Comparison of ENCODE assay signal across 31 cellular contexts in the genomic region with DNA sequence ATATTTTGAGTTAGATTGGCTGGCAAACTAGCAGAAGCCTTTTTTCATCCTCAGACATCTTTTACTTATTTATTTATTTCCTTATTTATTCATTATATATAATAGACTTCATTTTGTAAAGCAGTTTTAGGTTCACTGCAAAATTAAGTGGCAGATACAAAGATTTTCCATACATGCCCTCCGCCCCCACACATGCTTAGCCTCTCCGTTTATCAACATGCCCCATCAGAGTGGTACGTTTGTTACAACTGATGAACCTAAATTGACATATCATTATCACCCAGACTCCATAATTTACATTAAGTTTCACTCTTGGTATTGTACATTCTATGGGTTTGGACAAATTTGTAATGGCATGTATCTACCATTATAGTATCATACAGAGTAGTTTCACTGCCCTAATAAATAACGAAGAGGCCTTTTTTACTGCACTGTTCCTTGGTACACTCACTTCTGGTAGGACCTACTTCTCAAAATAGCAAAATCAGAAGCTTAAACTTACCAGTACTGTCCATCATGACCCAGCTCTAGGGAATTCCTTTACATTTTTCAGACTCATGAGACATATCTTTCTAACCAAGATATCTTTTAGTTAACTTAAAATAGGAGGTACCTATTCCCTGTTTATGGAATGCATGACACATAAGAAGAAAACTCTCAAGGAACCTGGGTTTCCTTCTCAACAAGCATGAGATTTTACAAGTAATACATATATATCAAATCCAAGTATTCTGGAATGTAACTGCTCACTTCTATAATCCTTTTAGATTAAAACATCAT. TPM values are rescaled to one million over a fixed set of nuclear protein-coding genes. Genes with fewer than 3 reads are reported as not detected.
DNase-seq lines count a peak whose midpoint lies in the region; ATAC-seq, FAIRE-seq and TF ChIP-seq lines count a peak whose summit lies in the region.
"Had no signal": no experiment of that assay in that cellular context is flagged by ENCODE, and none has a peak within 500 bp of the region (broad histone marks: within the 10 kb centered on the region; RNA-seq: fewer than 3 reads in every experiment).

No MANE protein-coding gene starts in this region.

- no peaks in the 10 kb centered on the region for H3K27me3 Mint-ChIP-seq in activated T-helper 1 cell treated with anti-CD3 and anti-CD28 coated beads, Interleukin-12 subunit alpha, Interleukin-12 subunit beta, Interleukin-2, Interleukin-4 antibody, amounts not matched to agents 30 ng/mL and 10 ng/mL and 1 ng/mL, durations not matched to agents 14 hours and 24 hours and 36 hours (ENCODE audit: insufficient read depth)

- H3K4me1 Mint-ChIP-seq in activated T-helper 1 cell treated with anti-CD3 and anti-CD28 coated beads, Interleukin-12 subunit alpha, Interleukin-12 subunit beta, Interleukin-2, Interleukin-4 antibody, amounts not matched to agents 30 ng/mL and 10 ng/mL and 1 ng/mL, durations not matched to agents 14 hours and 24 hours and 36 hours (ENCODE audit: low read depth) = peaks cover 13% of the 10 kb centered on the region
- H3K4me1 Mint-ChIP-seq: nephron had no signal

- TF ChIP-seq POLR2A in GM12891 (IDR thresholded peaks at IDR 0.05; ENCODE audit: low read depth, low read length) = no peak

- no peak overlapping the region for H3K4me3 ChIP-seq in esophagus (ENCODE audit: low read depth in 1 of 2, low read length in 2 of 2)
- H3K4me3 ChIP-seq: BLaER1, gastrocnemius medialis, pancreas, right lobe of liver, upper lobe of right lung had no signal

- intact Hi-C loops in activated T-helper 1 cell treated with anti-CD3 and anti-CD28 coated beads, Interleukin-12 subunit alpha, Interleukin-12 subunit beta, Interleukin-2, Interleukin-4 antibody, amounts not matched to agents 30 ng/mL and 10 ng/mL and 1 ng/mL, durations not matched to agents 14 hours and 24 hours and 36 hours (cut with micrococcal nuclease) = no loop called here

- no peaks in the 10 kb centered on the region for H3K27me3 ChIP-seq in esophagus (ENCODE audit: control insufficient read depth in 1 of 2, insufficient read depth in 2 of 2, low read length in 2 of 2)
- H3K27me3 ChIP-seq: BLaER1, gastrocnemius medialis, pancreas, right lobe of liver, upper lobe of right lung had no signal

- H3K27ac ChIP-seq in esophagus (ENCODE audit: low read depth in 2 of 2, low read length in 1 of 2) = peak overlapping the region; percentile 83 to 89
- H3K27ac ChIP-seq: BLaER1, gastrocnemius medialis, pancreas, right lobe of liver, upper lobe of right lung had no signal

- peaks cover 3% of the 10 kb centered on the region for H3K9me3 Mint-ChIP-seq in activated T-helper 1 cell treated with anti-CD3 and anti-CD28 coated beads, Interleukin-12 subunit alpha, Interleukin-12 subunit beta, Interleukin-2, Interleukin-4 antibody, amounts not matched to agents 30 ng/mL and 10 ng/mL and 1 ng/mL, durations not matched to agents 14 hours and 24 hours and 36 hours
- H3K9me3 Mint-ChIP-seq: HFFc6; nephron; T-helper 1 cell treated with Interleukin-12 subunit alpha and Interleukin-12 subunit beta and Interleukin-4 antibody, amounts not matched to agents 30 μg/mL and 1 μg/mL, for 36 hours had no signal

- no peaks in the 10 kb centered on the region for H3K9me3 ChIP-seq in esophagus (ENCODE audit: control insufficient read depth in 2 of 2, insufficient read depth in 1 of 2, low read depth in 1 of 2, low read length in 1 of 2)
- H3K9me3 ChIP-seq: BLaER1, gastrocnemius medialis, pancreas, right lobe of liver, upper lobe of right lung had no signal

- H3K36me3 ChIP-seq in esophagus (ENCODE audit: control insufficient read depth in 2 of 2, insufficient read depth in 2 of 2, low read length in 1 of 2) = no peaks in the 10 kb centered on the region
- H3K36me3 ChIP-seq: BLaER1, gastrocnemius medialis, pancreas, right lobe of liver, upper lobe of right lung had no signal

- H3K4me1 ChIP-seq in esophagus (ENCODE audit: control insufficient read depth in 2 of 2, insufficient read depth in 2 of 2, low read length in 1 of 2) = no peaks in the 10 kb centered on the region
- H3K4me1 ChIP-seq: BLaER1, gastrocnemius medialis, pancreas, right lobe of liver, upper lobe of right lung had no signal

- H3K36me3 Mint-ChIP-seq in activated T-helper 1 cell treated with anti-CD3 and anti-CD28 coated beads, Interleukin-12 subunit alpha, Interleukin-12 subunit beta, Interleukin-2, Interleukin-4 antibody, amounts not matched to agents 30 ng/mL and 10 ng/mL and 1 ng/mL, durations not matched to agents 14 hours and 24 hours and 36 hours (ENCODE audit: low read depth) = peaks cover 2% of the 10 kb centered on the region

- WGBS in esophagus, 2 donors = 58 to 75% methylated on average over 4 of the region's 4 CpGs

- DNase-seq in activated T-cell treated with anti-CD3 and anti-CD28 coated beads for 48 hours (ENCODE audit: low read depth) (peak; percentile 16), activated T-cell treated with anti-CD3 and anti-CD28 coated beads for 4 hours (no peak), GM12891 (ENCODE audit: insufficient read length, low spot score) (no peak), NCI-H1048 (lab: John Stamatoyannopoulos, UW) (no peak)
- no peak for DNase-seq in activated T-helper 1 cell treated with anti-CD3 and anti-CD28 coated beads, Interleukin-12 subunit alpha, Interleukin-12 subunit beta, Interleukin-2, Interleukin-4 antibody, amounts not matched to agents 30 ng/mL and 10 ng/mL and 1 ng/mL, durations not matched to agents 14 hours and 24 hours and 36 hours (ENCODE audit: low spot score)
- DNase-seq: ACHN, anterior cingulate cortex, cerebellar nuclear complex, COR-L47, DND-41, gastrocnemius medialis, HFFc6, hippocampal formation, NCI-H1694, NCI-H2171, NCI-H524 treated with DMSO at 0.1 percent for 48 hours, pancreas, right lobe of liver, substantia nigra, upper lobe of right lung had no signal

- peak overlapping the region; percentile 34 for H3K27ac Mint-ChIP-seq in activated T-helper 1 cell treated with anti-CD3 and anti-CD28 coated beads, Interleukin-12 subunit alpha, Interleukin-12 subunit beta, Interleukin-2, Interleukin-4 antibody, amounts not matched to agents 30 ng/mL and 10 ng/mL and 1 ng/mL, durations not matched to agents 14 hours and 24 hours and 36 hours
- H3K27ac Mint-ChIP-seq: HFFc6; nephron; T-helper 1 cell treated with Interleukin-12 subunit alpha and Interleukin-12 subunit beta and Interleukin-4 antibody, amounts not matched to agents 30 μg/mL and 1 μg/mL, for 36 hours had no signal

- peak; percentile 52 for FAIRE-seq in GM12891 (lab: Jason Lieb, UNC)
- FAIRE-seq: islet of Langerhans, pancreas had no signal

- ATAC-seq in GM19328 (IDR thresholded peaks at IDR 0.05; ENCODE audit: unreplicated experiment) = no peak
- no peak for ATAC-seq in GM18517 (IDR thresholded peaks at IDR 0.05; ENCODE audit: unreplicated experiment)
- ATAC-seq: gastrocnemius medialis, pancreas, right lobe of liver, upper lobe of right lung had no signal

- no peak overlapping the region for H3K4me3 Mint-ChIP-seq in activated T-helper 1 cell treated with anti-CD3 and anti-CD28 coated beads, Interleukin-12 subunit alpha, Interleukin-12 subunit beta, Interleukin-2, Interleukin-4 antibody, amounts not matched to agents 30 ng/mL and 10 ng/mL and 1 ng/mL, durations not matched to agents 14 hours and 24 hours and 36 hours
- H3K4me3 Mint-ChIP-seq: HFFc6; nephron; T-helper 1 cell treated with Interleukin-12 subunit alpha and Interleukin-12 subunit beta and Interleukin-4 antibody, amounts not matched to agents 30 μg/mL and 1 μg/mL, for 36 hours had no signal

TF ChIP-seq in GM12891, 5 proteins besides CTCF, POLR2A, EP300 and RAD21:
- no peak for TF ChIP-seq SPI1 (IDR thresholded peaks at IDR 0.05; ENCODE audit: low read depth, low read length)
- no peak for TF ChIP-seq POU2F2 (IDR thresholded peaks at IDR 0.05; ENCODE audit: low read depth, low read length)
- no peak for TF ChIP-seq POLR2AphosphoS5 (IDR thresholded peaks at IDR 0.05; ENCODE audit: low read depth, low read length)
- TF ChIP-seq TAF1 (IDR thresholded peaks at IDR 0.05; ENCODE audit: low read depth, low read length) = no peak
- no peak for TF ChIP-seq PAX5 (IDR thresholded peaks at IDR 0.05; ENCODE audit: insufficient read depth, low read length, severe bottlenecking)

RNA-seq across cellular contexts. Expression of gene TMPRSS11B, which starts 4.8 kb away (rescaled TPM):
- polyA plus RNA-seq in GM12891 (2012; ENCODE audit: low read depth, missing spikeins) = not detected
- not detected in 2 replicates for total RNA-seq in activated T-helper 1 cell treated with anti-CD3 and anti-CD28 coated beads, Interleukin-12 subunit alpha, Interleukin-12 subunit beta, Interleukin-2, Interleukin-4 antibody, amounts not matched to agents 30 ng/mL and 10 ng/mL and 1 ng/mL, durations not matched to agents 14 hours and 24 hours and 36 hours
- polyA plus RNA-seq in esophagus = 1,000 to 10,000 TPM in 1 of 2 donors, 100 to 1,000 TPM in 1; 394 to 1,112 TPM
- total RNA-seq: gastrocnemius medialis, HFFc6, HT-29, lower leg skin, mononuclear cell, pancreas, right lobe of liver, SK-MEL-5, upper lobe of right lung had no signal
